8 cellular contexts compared by ENCODE assay signal in genomic region chr12:94173660-94174265, GRCh38. TPM values are rescaled to one million over a fixed set of nuclear protein-coding genes. Genes with fewer than 3 reads are reported as not detected.
DNase-seq lines count a peak whose midpoint lies in the region; ATAC-seq and TF ChIP-seq lines count a peak whose summit lies in the region.

No MANE protein-coding gene starts in this region.

- ATAC-seq in HG02678 (IDR thresholded peaks at IDR 0.05; ENCODE audit: unreplicated experiment) = peak; percentile 83
- peak; percentile 17 for ATAC-seq in stimulated activated naive CD8-positive, alpha-beta T cell treated with anti-CD3 and anti-CD28 coated beads, Interleukin-15, Interleukin-2, amounts not matched to agents 100 U/mL and 50 U/mL, for 24 hours

- no TSS peak for BruUV-seq in A673 (replicated peaks; lab: Mats Ljungman, UMichigan)

- H4K20me1 ChIP-seq in OCI-LY3 (ENCODE audit: insufficient read depth, low read length) = no peaks in the 10 kb centered on the region

- H3K79me2 ChIP-seq in OCI-LY3 (ENCODE audit: low read length) = no peaks in the 10 kb centered on the region

- H2AFZ ChIP-seq in OCI-LY3 (ENCODE audit: low read depth, low read length) = peak overlapping the region; percentile 66

- DNase-seq in activated CD8-positive, alpha-beta memory T cell treated with anti-CD3 and anti-CD28 coated beads for 24 hours = peak; percentile 59
- DNase-seq in activated CD8-positive, alpha-beta memory T cell treated with anti-CD3 and anti-CD28 coated beads, Interleukin-2, amount 50 U/mL, for 48 hours = no peak
- peak; percentile 25 for DNase-seq in stimulated activated naive CD8-positive, alpha-beta T cell treated with anti-CD3 and anti-CD28 coated beads, Interleukin-15, Interleukin-2, amounts not matched to agents 100 U/mL and 50 U/mL, for 24 hours
- DNase-seq in A673 (ENCODE audit: low spot score) = no peak
- no peak for DNase-seq in inferior parietal cortex (ENCODE audit: extremely low spot score)
- no peak for DNase-seq in HAP-1 (ENCODE audit: low spot score in 2 of 2)

- H3K4me1 ChIP-seq in OCI-LY3 (ENCODE audit: low read length) (peaks cover 37% of the 10 kb centered on the region), A673 (ENCODE audit: insufficient read depth, low read length, poor library complexity, severe bottlenecking) (no peaks in the 10 kb centered on the region), HAP-1 (no peaks in the 10 kb centered on the region; the same call in 1 of the 2 replicates)

- H3K4me2 ChIP-seq in OCI-LY3 (ENCODE audit: low read length) = peak overlapping the region; percentile 72

- peak overlapping the region; percentile 61 for H3K4me3 ChIP-seq in OCI-LY3 (ENCODE audit: low read length)
- no peak overlapping the region for H3K4me3 ChIP-seq in A673 (ENCODE audit: low read depth, low read length, poor library complexity, severe bottlenecking)
- H3K4me3 ChIP-seq in HAP-1 = no peak overlapping the region

- in situ Hi-C loops in HAP-1 (cut with MboI; ENCODE audit: low sequenced_read_pairs) = no loop called here

- intact Hi-C loops in A673 (cut with micrococcal nuclease; ENCODE audit: unreplicated experiment) = no loop called here

- H3K36me3 ChIP-seq in OCI-LY3 (replicated peaks; ENCODE audit: low read depth, low read length) = peaks cover 4% of the 10 kb centered on the region
- no peaks in the 10 kb centered on the region for H3K36me3 ChIP-seq in A673 (ENCODE audit: insufficient read depth, low read length, poor library complexity, severe bottlenecking)
- no peaks in the 10 kb centered on the region for H3K36me3 ChIP-seq in HAP-1 (replicated peaks)

- no peak overlapping the region; the same call in 1 of the 2 replicates for H3K9ac ChIP-seq in OCI-LY3 (ENCODE audit: low read length)

- peaks cover 48% of the 10 kb centered on the region for H3K27me3 ChIP-seq in OCI-LY3 (ENCODE audit: low read depth, low read length)
- H3K27me3 ChIP-seq in A673 (replicated peaks; ENCODE audit: insufficient read depth, low read depth, low read length, poor library complexity) = peaks cover 11% of the 10 kb centered on the region
- H3K27me3 ChIP-seq in HAP-1 (ENCODE audit: low read depth) = no peaks in the 10 kb centered on the region

- no peak overlapping the region for H3K27ac ChIP-seq in OCI-LY3 (ENCODE audit: low read length)
- no peak overlapping the region for H3K27ac ChIP-seq in A673 (ENCODE audit: low read depth, low read length, poor library complexity, severe bottlenecking)

- POLR2A ChIA-PET in A673 (lab: Charles Lee; ENCODE audit: low non-redundant PET) = no interaction called here

- H3K9me3 ChIP-seq in OCI-LY3 (ENCODE audit: insufficient read depth, low read length) = peaks cover 6% of the 10 kb centered on the region; the same call in 1 of the 2 replicates
- H3K9me3 ChIP-seq in A673 (ENCODE audit: low read depth, low read length, poor library complexity, severe bottlenecking) = no peaks in the 10 kb centered on the region
- no peaks in the 10 kb centered on the region for H3K9me3 ChIP-seq in HAP-1

- CTCF ChIA-PET in A673 (lab: Charles Lee) = no interaction called here

- no peak for TF ChIP-seq CTCF in OCI-LY3 (IDR thresholded peaks at IDR 0.05; ENCODE audit: low read depth, low read length)
- TF ChIP-seq CTCF in A673 (conservative IDR thresholded peaks at IDR 0.05; ENCODE audit: low read depth, low read length) = no peak

RNA-seq across cellular contexts. Expression of gene PLXNC1, which starts 25.4 kb away (rescaled TPM):
- total RNA-seq in A673 (2021) = 0.30 and 0.76 TPM in 2 replicates

Comparison
In these comparisons a context has a peak if more than half of its experiments do, and no peak if none do; other contexts are left out.
1. DNase-seq: peak in activated CD8-positive, alpha-beta memory T cell treated with anti-CD3 and anti-CD28 coated beads for 24 hours (single experiment) and stimulated activated naive CD8-positive, alpha-beta T cell treated with anti-CD3 and anti-CD28 coated beads, Interleukin-15, Interleukin-2, amounts not matched to agents 100 U/mL and 50 U/mL, for 24 hours (single experiment); none in activated CD8-positive, alpha-beta memory T cell treated with anti-CD3 and anti-CD28 coated beads, Interleukin-2, amount 50 U/mL, for 48 hours (single experiment), A673 (single experiment), inferior parietal cortex (single experiment) and HAP-1 (0 of 2).